In genomic region chr6:551829-552350, GRCh38 we compare ENCODE assay signal across 9 cellular contexts.
"Had no signal": no experiment of that assay in that cellular context is flagged by ENCODE, and none has a peak within 500 bp of the region (broad histone marks: within the 10 kb centered on the region; RNA-seq: fewer than 3 reads in every experiment).

No MANE protein-coding gene starts in this region.

- DNase-seq: activated B cell treated with CpG ODN at 0.5 μM for 24 hours; activated effector memory CD4-positive, alpha-beta T cell treated with Interleukin-2 at 50 U/mL for 16 hours; left lung; spleen; T-cell had no signal

- ATAC-seq: left lung had no signal

- H3K4me3 Mint-ChIP-seq: activated B cell treated with CpG ODN at 0.5 μM for 24 hours; nephron; stimulated activated naive B cell treated with anti-CD40 and anti-IgM and Interleukin-4, amounts not matched to agents 10 μg/mL and 1 μg/mL and 100 μg/mL, for 72 hours; T-cell; type B pancreatic cell had no signal

- H3K9me3 Mint-ChIP-seq: activated B cell treated with CpG ODN at 0.5 μM for 24 hours; nephron; stimulated activated naive B cell treated with anti-CD40 and anti-IgM and Interleukin-4, amounts not matched to agents 10 μg/mL and 1 μg/mL and 100 μg/mL, for 72 hours; T-cell; type B pancreatic cell had no signal

- H3K9me3 ChIP-seq: esophagus muscularis mucosa, left lung, spleen had no signal

- H3K27me3 Mint-ChIP-seq: activated B cell treated with CpG ODN at 0.5 μM for 24 hours; stimulated activated naive B cell treated with anti-CD40 and anti-IgM and Interleukin-4, amounts not matched to agents 10 μg/mL and 1 μg/mL and 100 μg/mL, for 72 hours; T-cell; type B pancreatic cell had no signal

- H3K4me1 ChIP-seq: esophagus muscularis mucosa, left lung had no signal

- H3K27me3 ChIP-seq: esophagus muscularis mucosa, left lung, spleen had no signal

- H3K27ac ChIP-seq: esophagus muscularis mucosa, left lung, spleen had no signal

- H3K27ac Mint-ChIP-seq: activated B cell treated with CpG ODN at 0.5 μM for 24 hours, nephron, T-cell, type B pancreatic cell had no signal

- H3K4me1 Mint-ChIP-seq: activated B cell treated with CpG ODN at 0.5 μM for 24 hours, nephron had no signal
